7 cellular contexts compared by ENCODE assay signal in genomic region chr3:146543461-146544012, GRCh38. TPM values are rescaled to one million over a fixed set of nuclear protein-coding genes. Genes with fewer than 3 reads are reported as not detected.
DNase-seq lines count a peak whose midpoint lies in the region; ATAC-seq and TF ChIP-seq lines count a peak whose summit lies in the region.

No MANE protein-coding gene starts in this region.

- TF ChIP-seq POLR2A in NB4 (IDR thresholded peaks at IDR 0.05; ENCODE audit: extremely low read depth, insufficient read length) (no peak), suprapubic skin (IDR thresholded peaks at IDR 0.05) (no peak)

- peak overlapping the region; percentile 97 for H3K27ac ChIP-seq in suprapubic skin

- no peak for TF ChIP-seq EP300 in suprapubic skin (IDR thresholded peaks at IDR 0.05)

- H3K27me3 ChIP-seq in HAP-1 (ENCODE audit: low read depth) (no peaks in the 10 kb centered on the region), suprapubic skin (no peaks in the 10 kb centered on the region)

- peaks cover 33% of the 10 kb centered on the region for H3K4me1 Mint-ChIP-seq in brain

- H3K9me3 ChIP-seq in HAP-1, result no peaks in the 10 kb centered on the region
- H3K9me3 ChIP-seq in suprapubic skin, result no peaks in the 10 kb centered on the region

- H3K4me3 Mint-ChIP-seq in brain, result peak overlapping the region; percentile 87 to 97 (median 91)

- in situ Hi-C loops in HAP-1 (cut with MboI; ENCODE audit: low sequenced_read_pairs), result no loop called here

- H3K4me3 ChIP-seq in HAP-1, result peak overlapping the region; percentile 69
- H3K4me3 ChIP-seq in NB4 (ENCODE audit: low read depth, low read length), result peak overlapping the region; percentile 75
- H3K4me3 ChIP-seq in suprapubic skin, result peak overlapping the region; percentile 81

- no peak for TF ChIP-seq CTCF in NB4 (IDR thresholded peaks at IDR 0.05; ENCODE audit: low read depth, low read length)
- TF ChIP-seq CTCF in brain (conservative IDR thresholded peaks at IDR 0.05), result no peak
- TF ChIP-seq CTCF in suprapubic skin (IDR thresholded peaks at IDR 0.05), result no peak

- 3% methylated on average over 8 of the region's 10 CpGs for WGBS in suprapubic skin

- H3K36me3 ChIP-seq in HAP-1 (replicated peaks) (peaks cover 7% of the 10 kb centered on the region; the same call in 1 of the 2 replicates), suprapubic skin (no peaks in the 10 kb centered on the region)

- peaks cover 14% of the 10 kb centered on the region for H3K27me3 Mint-ChIP-seq in brain

- peak; percentile 10 for ATAC-seq in GM18498 (IDR thresholded peaks at IDR 0.05; ENCODE audit: unreplicated experiment)

- H3K27ac Mint-ChIP-seq in brain, result peak overlapping the region in 4 of 5 experiments; percentile 24 to 90 (median 77)

- H3K9me3 Mint-ChIP-seq in brain, result no peaks in the 10 kb centered on the region

- H3K4me1 ChIP-seq in HAP-1, result peaks cover 16% of the 10 kb centered on the region
- peaks cover 47% of the 10 kb centered on the region for H3K4me1 ChIP-seq in suprapubic skin

- no peaks in the 10 kb centered on the region for H3K36me3 Mint-ChIP-seq in brain

- DNase-seq in HAP-1 (ENCODE audit: low spot score in 2 of 2) (no peak), NB4 (ENCODE audit: low read depth) (peak; percentile 23), kidney tubule cell (ENCODE audit: low spot score) (peak; percentile 18), suprapubic skin (ENCODE audit: low spot score in 2 of 2) (no peak), amniotic stem cell (lab: John Stamatoyannopoulos, UW) (no peak)

RNA-seq across cellular contexts. Expression of gene PLSCR1, which starts 0.9 kb away (rescaled TPM):
- polyA plus RNA-seq in brain (ENCODE audit: insufficient read depth, low read depth, low replicate concordance), result 12.6 TPM
- total RNA-seq in suprapubic skin, result 10 to 100 TPM; 16.6 to 42.0 (median 23.9) TPM

Comparison
In these comparisons a context has a peak if more than half of its experiments do, and no peak if none do; other contexts are left out.
1. DNase-seq: peak in NB4 (single experiment) and kidney tubule cell (single experiment); none in HAP-1 (0 of 2), suprapubic skin (0 of 2) and amniotic stem cell (single experiment).
2. Peak in every context shown above with its lines, with median percentiles within 50 percentile points of each other: H3K4me3 ChIP-seq.